Comparison of ENCODE assay signal across 9 cellular contexts in genomic region chr11:40816976-40817375, GRCh38.
"Had no signal": no experiment of that assay in that cellular context is flagged by ENCODE, and none has a peak within 500 bp of the region (broad histone marks: within the 10 kb centered on the region; RNA-seq: fewer than 3 reads in every experiment).

No MANE protein-coding gene starts in this region.

- H3K9me3 ChIP-seq: HAP-1 had no signal

- H2AFZ ChIP-seq: GM23248, GM23338 had no signal

- H3K36me3 ChIP-seq: HAP-1 had no signal

- DNase-seq: GM23248, GOT3, H7, H9, HCEC 1CT, HFFc6 had no signal

- H3K4me2 ChIP-seq: GM23338 had no signal

- ATAC-seq: GM23338, HCT116 had no signal

- H3K4me3 ChIP-seq: GM23248, GM23338, HAP-1 had no signal

- H3K9ac ChIP-seq: GM23248 had no signal

- H3K27ac ChIP-seq: GM23248 had no signal
